ENCODE assay signal across 11 cellular contexts in the genomic region with DNA sequence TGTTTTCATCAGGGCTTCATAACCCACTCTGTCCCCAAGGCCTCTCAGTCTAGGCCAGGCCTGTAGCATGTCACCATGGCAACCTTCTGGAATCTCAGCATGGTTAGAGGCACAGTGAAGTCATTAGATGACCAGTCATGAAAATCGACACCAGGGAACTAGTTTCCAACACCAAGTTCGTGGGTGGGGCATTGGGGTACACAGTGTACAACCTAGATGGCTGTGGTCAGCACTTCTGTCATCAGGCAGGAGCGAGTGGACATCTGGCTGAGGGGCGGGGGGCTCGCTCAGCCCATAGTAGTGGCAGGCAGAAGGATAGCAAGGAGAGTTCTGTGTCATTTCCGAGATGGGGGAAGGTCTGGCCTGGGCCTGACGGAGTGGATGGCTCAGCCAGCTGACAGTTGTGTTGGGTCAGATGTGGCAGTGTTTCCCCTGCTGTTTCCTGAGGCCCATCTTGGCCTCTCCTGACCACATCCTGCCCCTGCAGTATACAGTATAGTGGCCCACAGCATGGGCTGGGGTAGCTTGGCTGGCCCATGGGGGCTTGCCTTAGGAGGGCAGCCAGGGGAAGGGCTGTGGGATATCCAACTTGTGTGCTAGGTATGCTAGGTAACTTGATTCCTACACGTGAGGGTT.
A peak's percentile ranks its signal among the peaks of the same experiment; 100 is the strongest.
DNase-seq lines count a peak whose midpoint lies in the region; ATAC-seq and TF ChIP-seq lines count a peak whose summit lies in the region.
"Had no signal": no experiment of that assay in that cellular context is flagged by ENCODE, and none has a peak within 500 bp of the region (broad histone marks: within the 10 kb centered on the region; RNA-seq: fewer than 3 reads in every experiment).

No MANE protein-coding gene starts in this region.

- no peaks in the 10 kb centered on the region for H3K36me3 ChIP-seq in MG63
- no peaks in the 10 kb centered on the region for H3K36me3 ChIP-seq in colonic mucosa
- no peaks in the 10 kb centered on the region for H3K36me3 ChIP-seq in neutrophil
- H3K36me3 ChIP-seq in gastrocnemius medialis: no peaks in the 10 kb centered on the region

- H3K4me1 ChIP-seq in colonic mucosa (peaks cover 8% of the 10 kb centered on the region), neutrophil (ENCODE audit: control insufficient read depth in 1 of 2, insufficient read depth in 1 of 2, low read depth in 1 of 2, low read length in 1 of 2) (peaks cover 54 to 58% of the 10 kb centered on the region in 2 experiments), gastrocnemius medialis (no peaks in the 10 kb centered on the region)

- no peak for TF ChIP-seq POLR2A in gastrocnemius medialis (IDR thresholded peaks at IDR 0.05)

- H3K27ac ChIP-seq in colonic mucosa: peak overlapping the region; percentile 49
- H3K27ac ChIP-seq in neutrophil: peak overlapping the region; percentile 23
- no peak overlapping the region for H3K27ac ChIP-seq in gastrocnemius medialis

- H3K27me3 ChIP-seq in MG63: no peaks in the 10 kb centered on the region
- H3K27me3 ChIP-seq in colonic mucosa: no peaks in the 10 kb centered on the region
- no peaks in the 10 kb centered on the region for H3K27me3 ChIP-seq in neutrophil
- no peaks in the 10 kb centered on the region for H3K27me3 ChIP-seq in gastrocnemius medialis

- H3K9ac ChIP-seq in colonic mucosa (ENCODE audit: low read depth in 2 of 2, low read length in 2 of 2): no peak overlapping the region

- in situ Hi-C loops in gastrocnemius medialis (cut with MboI; ENCODE audit: low sequenced_read_pairs in 4 of 4): loop anchor here in 1 of 4 donors (25.0 kb wide), 1 partner anchor 192 kb away; no protein-coding TSS in a partner anchor

- ATAC-seq in HG03097 (IDR thresholded peaks at IDR 0.05; ENCODE audit: low FRiP score, unreplicated experiment) (no peak), gastrocnemius medialis (no peak), GM18868 (IDR thresholded peaks at IDR 0.05; ENCODE audit: unreplicated experiment) (no peak)

- H3K4me3 ChIP-seq in MG63: no peak overlapping the region
- H3K4me3 ChIP-seq in colonic mucosa: no peak overlapping the region
- no peak overlapping the region for H3K4me3 ChIP-seq in neutrophil (ENCODE audit: low read depth in 1 of 2, low read length in 1 of 2)
- H3K4me3 ChIP-seq in gastrocnemius medialis: no peak overlapping the region
- H3K4me3 ChIP-seq: skin epidermis had no signal

- H3K9me3 ChIP-seq in MG63 (no peaks in the 10 kb centered on the region), colonic mucosa (no peaks in the 10 kb centered on the region), neutrophil (no peaks in the 10 kb centered on the region), gastrocnemius medialis (no peaks in the 10 kb centered on the region)

- intact Hi-C loops in colonic mucosa (cut with DNase I): no loop called here
- intact Hi-C loops in gastrocnemius medialis (cut with DNase I; ENCODE audit: low total_unique reads): no loop called here

- TF ChIP-seq CTCF in colonic mucosa (IDR thresholded peaks at IDR 0.05) (no peak), neutrophil (IDR thresholded peaks at IDR 0.05) (no peak), gastrocnemius medialis (IDR thresholded peaks at IDR 0.05 in 4 of 5, conservative IDR thresholded peaks at IDR 0.05 in 1 of 5) (no peak)

- DNase-seq in ELF-1 (ENCODE audit: low read depth, low spot score): peak; percentile 13
- peak; percentile 19 for DNase-seq in MG63
- peak; percentile 19 for DNase-seq in colonic mucosa
- DNase-seq in gastrocnemius medialis: no peak
- DNase-seq in anterior cingulate cortex (lab: John Stamatoyannopoulos, UW): no peak
- DNase-seq: activated naive CD8-positive, alpha-beta T cell treated with anti-CD3 and anti-CD28 coated beads, Interleukin-2, amount 10 ng/mL, durations not matched to agents 7 days and 5 days; NCI-H1694 treated with DMSO at 0.1 percent for 48 hours had no signal

Comparison
In these comparisons a context has a peak if more than half of its experiments do, and no peak if none do; other contexts are left out.
1. DNase-seq: peak in ELF-1 (single experiment), MG63 (single experiment) and colonic mucosa (single experiment); none in gastrocnemius medialis (0 of 2) and anterior cingulate cortex (0 of 58).
2. H3K27ac ChIP-seq: peak in colonic mucosa (single experiment) and neutrophil (single experiment); none in gastrocnemius medialis (0 of 4).